In the genomic region with DNA sequence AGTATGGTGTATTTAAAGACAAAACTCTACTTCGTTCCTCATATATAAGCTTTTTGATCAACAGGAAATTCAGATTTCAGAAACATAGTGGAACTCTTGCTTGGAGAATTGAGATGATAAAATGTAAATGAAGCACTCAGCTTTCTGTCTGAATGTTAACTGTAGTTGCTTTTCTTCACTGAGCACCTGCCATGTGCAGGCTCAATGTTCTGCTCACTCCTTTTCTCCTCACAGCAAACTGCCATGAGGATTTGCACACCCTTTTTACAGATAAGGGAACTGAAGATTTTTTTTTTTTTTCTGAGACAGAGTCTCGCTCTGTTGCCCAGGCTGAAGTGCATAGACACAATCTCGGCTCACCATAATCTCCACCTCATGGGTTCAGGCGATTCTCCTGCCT, we compare ENCODE assay signal across 23 cellular contexts.
"Had no signal": no experiment of that assay in that cellular context is flagged by ENCODE, and none has a peak within 500 bp of the region (broad histone marks: within the 10 kb centered on the region; RNA-seq: fewer than 3 reads in every experiment).

No MANE protein-coding gene starts in this region.

- H3K27me3 ChIP-seq: heart left ventricle, hepatocyte, left lung, ovary, sigmoid colon, testis, tibial artery had no signal

- H3K36me3 ChIP-seq: heart left ventricle, left lung, ovary, sigmoid colon, tibial artery had no signal

- H3K4me3 ChIP-seq: heart left ventricle, hepatocyte, left lung, ovary, psoas muscle, sigmoid colon, testis, tibial artery had no signal

- H3K27ac ChIP-seq: heart left ventricle, hepatocyte, left lung, ovary, psoas muscle, sigmoid colon, testis, tibial artery had no signal

- H3K79me2 ChIP-seq: hepatocyte had no signal

- DNase-seq: cortex of kidney; effector memory CD8-positive, alpha-beta T cell; erythroblast; heart left ventricle; kidney; left lung; natural killer cell; occipital lobe; ovary; posterior cingulate gyrus; psoas muscle; right cardiac atrium; sigmoid colon; stimulated activated CD4-positive, alpha-beta T cell treated with anti-CD3 and anti-CD28 coated beads, Interleukin-2, amount 100 ng/mL, for 24 hours; stimulated activated CD4-positive, alpha-beta T cell treated with anti-CD3 and anti-CD28 coated beads, Interleukin-4, amount 100 ng/mL, for 24 hours; stimulated activated naive CD4-positive, alpha-beta T cell treated with Interleukin-2 at 50 U/mL for 16 hours; substantia nigra; testis; tibial artery had no signal

- H3K4me1 ChIP-seq: heart left ventricle, left lung, psoas muscle, testis, tibial artery had no signal

- H3K4me2 ChIP-seq: hepatocyte had no signal

- H3K9me3 ChIP-seq: left lung, ovary, psoas muscle, sigmoid colon, testis, tibial artery had no signal

- ATAC-seq: effector memory CD8-positive, alpha-beta T cell; heart left ventricle; left lung; natural killer cell; psoas muscle; right cardiac atrium; stimulated activated effector memory CD8-positive, alpha-beta T cell treated with anti-CD3 and anti-CD28 coated beads, Interleukin-12 subunit alpha, Interleukin-12 subunit beta, amount 100 ng/mL, for 72 hours had no signal

- FAIRE-seq: endometrium, frontal cortex, kidney had no signal

- H2AFZ ChIP-seq: hepatocyte had no signal
